ENCODE assay signal across 23 cellular contexts in genomic region chr2:214676421-214677089, GRCh38.
DNase-seq lines count a peak whose midpoint lies in the region; ATAC-seq and TF ChIP-seq lines count a peak whose summit lies in the region.
"Had no signal": no experiment of that assay in that cellular context is flagged by ENCODE, and none has a peak within 500 bp of the region (broad histone marks: within the 10 kb centered on the region; RNA-seq: fewer than 3 reads in every experiment).

No MANE protein-coding gene starts in this region.

- no peaks in the 10 kb centered on the region for H3K9me2 ChIP-seq in PC-3 (replicated peaks; ENCODE audit: low read length)

- POLR2A ChIA-PET in PC-3 (lab: Charles Lee; ENCODE audit: unreplicated experiment): no interaction called here

- no peaks in the 10 kb centered on the region for H3K36me3 Mint-ChIP-seq in activated T-cell treated with anti-CD3 and anti-CD28 coated beads, Interleukin-2, amount 50 U/mL, for 24 hours (ENCODE audit: low read depth)

- peak overlapping the region; percentile 26; the same call in 1 of the 2 replicates for H3K4me3 ChIP-seq in PC-3 (ENCODE audit: low read length)
- H3K4me3 ChIP-seq: GM23248, K562, SJSA1 had no signal

- no peaks in the 10 kb centered on the region for H3K27me3 Mint-ChIP-seq in activated T-cell treated with anti-CD3 and anti-CD28 coated beads, Interleukin-2, amount 50 U/mL, for 24 hours

- peak overlapping the region; percentile 77 for H3K4me2 ChIP-seq in PC-3 (ENCODE audit: low read length)

- H3K9me3 ChIP-seq in PC-3 (ENCODE audit: low read length): no peaks in the 10 kb centered on the region
- H3K9me3 ChIP-seq: SJSA1 had no signal

- H3K27ac Mint-ChIP-seq in activated T-cell treated with anti-CD3 and anti-CD28 coated beads, Interleukin-2, amount 50 U/mL, for 24 hours: no peak overlapping the region
- H3K27ac Mint-ChIP-seq: CD4-positive, CD25-positive, alpha-beta regulatory T cell had no signal

- ATAC-seq in GM18519 (IDR thresholded peaks at IDR 0.05; ENCODE audit: low FRiP score, unreplicated experiment) (peak; percentile 68), GM21526 (IDR thresholded peaks at IDR 0.05; ENCODE audit: low FRiP score, unreplicated experiment) (peak; percentile 51), HG02885 (IDR thresholded peaks at IDR 0.05; ENCODE audit: poor library complexity, unreplicated experiment) (peak; percentile 56), PC-3 (peak; percentile 91), GM21529 (IDR thresholded peaks at IDR 0.05; ENCODE audit: unreplicated experiment) (no peak)
- ATAC-seq: HCT116, K562 had no signal

- intact Hi-C loops in PC-3 (cut with micrococcal nuclease): loop anchor here (5.0 kb wide), 1 partner anchor 151 kb away; no protein-coding TSS in a partner anchor

- DNase-seq in PC-3: peak; percentile 78
- DNase-seq in activated CD4-positive, alpha-beta T cell treated with anti-CD3 and anti-CD28 coated beads for 48 hours: no peak
- DNase-seq in activated T-cell treated with anti-CD3 and anti-CD28 coated beads, Interleukin-2, amount 50 U/mL, for 24 hours: no peak
- no peak for DNase-seq in NCI-H2171 treated with DMSO at 0.1 percent for 48 hours (lab: John Stamatoyannopoulos, UW)
- DNase-seq: AML-193; CD4-positive, CD25-positive, alpha-beta regulatory T cell; GF-D8; GM23248; NCI-H1436 treated with DMSO at 0.1 percent for 48 hours; NCI-H2081 treated with DMSO at 0.1 percent for 48 hours; NCI-H2227 treated with DMSO at 0.1 percent for 48 hours; NCI-H526; OCI-M1; T-helper 9 cell had no signal

- peaks cover 3% of the 10 kb centered on the region for H3F3A ChIP-seq in PC-3 (ENCODE audit: low read length, unreplicated experiment)

- peak overlapping the region; percentile 27; the same call in 1 of the 2 replicates for H3K27ac ChIP-seq in PC-3 (ENCODE audit: low read length)
- H3K27ac ChIP-seq: GM23248, HL-60, RWPE1, SJSA1 had no signal

- H3K4me1 Mint-ChIP-seq in activated T-cell treated with anti-CD3 and anti-CD28 coated beads, Interleukin-2, amount 50 U/mL, for 24 hours (ENCODE audit: low read depth): no peaks in the 10 kb centered on the region

- H3K9me3 Mint-ChIP-seq in activated T-cell treated with anti-CD3 and anti-CD28 coated beads, Interleukin-2, amount 50 U/mL, for 24 hours: no peaks in the 10 kb centered on the region

- H3K79me2 ChIP-seq in PC-3 (ENCODE audit: low read length): no peaks in the 10 kb centered on the region

- H3K4me3 Mint-ChIP-seq in activated T-cell treated with anti-CD3 and anti-CD28 coated beads, Interleukin-2, amount 50 U/mL, for 24 hours: no peak overlapping the region
- H3K4me3 Mint-ChIP-seq: CD4-positive, CD25-positive, alpha-beta regulatory T cell had no signal

- no peak overlapping the region for H2AFZ ChIP-seq in PC-3 (ENCODE audit: low read length)
- H2AFZ ChIP-seq: GM23248 had no signal

- no TSS peak for BruUV-seq in PC-3 (replicated peaks; lab: Mats Ljungman, UMichigan)

- H3K27me3 ChIP-seq in PC-3 (ENCODE audit: low read length): no peaks in the 10 kb centered on the region
- H3K27me3 ChIP-seq: SJSA1 had no signal

- no peaks in the 10 kb centered on the region for H4K20me1 ChIP-seq in PC-3 (ENCODE audit: low read length)

- no peak for TF ChIP-seq CTCF in PC-3 (conservative IDR thresholded peaks at IDR 0.05; ENCODE audit: low read depth, low read length)

- H3K4me1 ChIP-seq in PC-3 (ENCODE audit: insufficient read depth, low read length): peaks cover 33% of the 10 kb centered on the region
- H3K4me1 ChIP-seq: SJSA1 had no signal

- H3K36me3 ChIP-seq in PC-3 (ENCODE audit: low read depth, low read length): no peaks in the 10 kb centered on the region
- H3K36me3 ChIP-seq: SJSA1 had no signal

- H3K9ac ChIP-seq in PC-3 (ENCODE audit: low read length): no peak overlapping the region
- H3K9ac ChIP-seq: GM23248 had no signal

- CTCF ChIA-PET in PC-3 (lab: Charles Lee): no interaction called here
